ENCODE assay signal across 1 cellular context in the genomic region with DNA sequence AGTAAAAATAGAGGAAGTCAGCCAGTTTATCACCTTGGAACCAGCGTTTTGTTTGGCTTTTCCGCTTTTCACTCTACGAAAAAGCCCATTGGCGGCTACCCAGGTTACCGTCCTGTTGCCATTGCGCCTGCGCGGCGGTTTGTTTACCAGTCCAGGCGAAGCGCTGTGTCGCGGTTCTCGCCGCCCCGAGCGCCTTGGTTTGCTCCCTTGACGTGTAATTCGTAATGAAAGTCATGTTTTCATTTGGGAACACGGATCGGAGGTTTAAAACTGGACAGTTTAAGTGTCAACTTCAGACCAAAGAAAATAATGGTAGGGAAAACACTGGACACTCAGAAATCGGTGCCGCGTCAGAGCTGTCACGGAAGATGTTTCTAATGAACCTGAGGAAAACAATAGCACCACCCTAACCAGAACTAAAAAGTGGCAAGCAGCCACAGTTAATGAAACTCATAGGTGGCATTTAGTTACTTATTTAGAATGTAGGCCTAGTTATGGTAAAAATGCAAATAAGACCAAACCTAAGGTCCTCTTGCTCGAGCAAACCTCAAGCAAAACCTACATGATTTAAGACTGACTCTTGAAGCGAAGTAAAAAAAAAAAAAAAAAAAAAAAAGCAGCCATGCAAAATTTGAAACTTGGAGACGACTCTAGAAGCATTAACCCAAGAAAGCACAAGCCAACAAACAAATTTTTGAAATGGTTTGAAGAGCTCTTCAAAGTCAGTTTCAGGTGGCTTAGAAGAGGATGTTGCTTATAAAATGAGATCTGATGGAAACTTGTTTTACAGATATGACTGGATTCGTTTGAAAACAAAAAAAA.
A peak's percentile ranks its signal among the peaks of the same experiment; 100 is the strongest.
TF ChIP-seq lines count a peak whose summit lies in the region.

No MANE protein-coding gene starts in this region.

TF ChIP-seq in HepG2, 621 proteins besides CTCF, POLR2A, EP300 and RAD21 (continued from another document and continues in another):
- no peak for TF ChIP-seq POGZ (CRISPR knock-in tag; IDR thresholded peaks at IDR 0.05)
- TF ChIP-seq PAWR (CRISPR knock-in tag; IDR thresholded peaks at IDR 0.05; ENCODE audit: borderline replicate concordance): no peak
- peak; percentile 71 for TF ChIP-seq SAP130 (CRISPR knock-in tag; IDR thresholded peaks at IDR 0.05; ENCODE audit: low read depth)
- TF ChIP-seq FOSL1 (CRISPR knock-in tag; IDR thresholded peaks at IDR 0.05; ENCODE audit: borderline replicate concordance): no peak
- no peak for TF ChIP-seq RCOR2 (CRISPR knock-in tag; IDR thresholded peaks at IDR 0.05)
- no peak for TF ChIP-seq FOXK2 (IDR thresholded peaks at IDR 0.05)
- no peak for TF ChIP-seq NR2F1 (CRISPR knock-in tag; IDR thresholded peaks at IDR 0.05)
- no peak for TF ChIP-seq ZBTB1 (CRISPR knock-in tag; IDR thresholded peaks at IDR 0.05; ENCODE audit: borderline replicate concordance)
- TF ChIP-seq MXI1 (IDR thresholded peaks at IDR 0.05; ENCODE audit: borderline replicate concordance, low read depth, low read length): peak; percentile 49; the same call in 1 of the 3 replicates
- no peak for TF ChIP-seq ZNF30 (CRISPR knock-in tag; IDR thresholded peaks at IDR 0.05)
- TF ChIP-seq, protein P1, sequence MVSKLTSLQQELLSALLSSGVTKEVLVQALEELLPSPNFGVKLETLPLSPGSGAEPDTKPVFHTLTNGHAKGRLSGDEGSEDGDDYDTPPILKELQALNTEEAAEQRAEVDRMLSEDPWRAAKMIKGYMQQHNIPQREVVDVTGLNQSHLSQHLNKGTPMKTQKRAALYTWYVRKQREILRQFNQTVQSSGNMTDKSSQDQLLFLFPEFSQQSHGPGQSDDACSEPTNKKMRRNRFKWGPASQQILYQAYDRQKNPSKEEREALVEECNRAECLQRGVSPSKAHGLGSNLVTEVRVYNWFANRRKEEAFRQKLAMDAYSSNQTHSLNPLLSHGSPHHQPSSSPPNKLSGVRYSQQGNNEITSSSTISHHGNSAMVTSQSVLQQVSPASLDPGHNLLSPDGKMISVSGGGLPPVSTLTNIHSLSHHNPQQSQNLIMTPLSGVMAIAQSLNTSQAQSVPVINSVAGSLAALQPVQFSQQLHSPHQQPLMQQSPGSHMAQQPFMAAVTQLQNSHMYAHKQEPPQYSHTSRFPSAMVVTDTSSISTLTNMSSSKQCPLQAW (CRISPR knock-in tag; IDR thresholded peaks at IDR 0.05): no peak
- TF ChIP-seq ZNF180 (CRISPR knock-in tag; IDR thresholded peaks at IDR 0.05; ENCODE audit: borderline replicate concordance, low read depth): no peak
- TF ChIP-seq, protein P2, sequence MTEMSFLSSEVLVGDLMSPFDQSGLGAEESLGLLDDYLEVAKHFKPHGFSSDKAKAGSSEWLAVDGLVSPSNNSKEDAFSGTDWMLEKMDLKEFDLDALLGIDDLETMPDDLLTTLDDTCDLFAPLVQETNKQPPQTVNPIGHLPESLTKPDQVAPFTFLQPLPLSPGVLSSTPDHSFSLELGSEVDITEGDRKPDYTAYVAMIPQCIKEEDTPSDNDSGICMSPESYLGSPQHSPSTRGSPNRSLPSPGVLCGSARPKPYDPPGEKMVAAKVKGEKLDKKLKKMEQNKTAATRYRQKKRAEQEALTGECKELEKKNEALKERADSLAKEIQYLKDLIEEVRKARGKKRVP (CRISPR knock-in tag; IDR thresholded peaks at IDR 0.05): no peak
- TF ChIP-seq FLYWCH1 (CRISPR knock-in tag; IDR thresholded peaks at IDR 0.05): no peak
- TF ChIP-seq, protein P3, sequence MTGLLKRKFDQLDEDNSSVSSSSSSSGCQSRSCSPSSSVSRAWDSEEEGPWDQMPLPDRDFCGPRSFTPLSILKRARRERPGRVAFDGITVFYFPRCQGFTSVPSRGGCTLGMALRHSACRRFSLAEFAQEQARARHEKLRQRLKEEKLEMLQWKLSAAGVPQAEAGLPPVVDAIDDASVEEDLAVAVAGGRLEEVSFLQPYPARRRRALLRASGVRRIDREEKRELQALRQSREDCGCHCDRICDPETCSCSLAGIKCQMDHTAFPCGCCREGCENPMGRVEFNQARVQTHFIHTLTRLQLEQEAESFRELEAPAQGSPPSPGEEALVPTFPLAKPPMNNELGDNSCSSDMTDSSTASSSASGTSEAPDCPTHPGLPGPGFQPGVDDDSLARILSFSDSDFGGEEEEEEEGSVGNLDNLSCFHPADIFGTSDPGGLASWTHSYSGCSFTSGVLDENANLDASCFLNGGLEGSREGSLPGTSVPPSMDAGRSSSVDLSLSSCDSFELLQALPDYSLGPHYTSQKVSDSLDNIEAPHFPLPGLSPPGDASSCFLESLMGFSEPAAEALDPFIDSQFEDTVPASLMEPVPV (CRISPR knock-in tag; IDR thresholded peaks at IDR 0.05): no peak
- no peak for TF ChIP-seq ZMYM3 (CRISPR knock-in tag; IDR thresholded peaks at IDR 0.05)
- TF ChIP-seq RFXANK (CRISPR knock-in tag; IDR thresholded peaks at IDR 0.05): no peak
- TF ChIP-seq TAF15 (IDR thresholded peaks at IDR 0.05; ENCODE audit: low read depth, low read length, poor library complexity, severe bottlenecking): no peak
- TF ChIP-seq, protein P4, sequence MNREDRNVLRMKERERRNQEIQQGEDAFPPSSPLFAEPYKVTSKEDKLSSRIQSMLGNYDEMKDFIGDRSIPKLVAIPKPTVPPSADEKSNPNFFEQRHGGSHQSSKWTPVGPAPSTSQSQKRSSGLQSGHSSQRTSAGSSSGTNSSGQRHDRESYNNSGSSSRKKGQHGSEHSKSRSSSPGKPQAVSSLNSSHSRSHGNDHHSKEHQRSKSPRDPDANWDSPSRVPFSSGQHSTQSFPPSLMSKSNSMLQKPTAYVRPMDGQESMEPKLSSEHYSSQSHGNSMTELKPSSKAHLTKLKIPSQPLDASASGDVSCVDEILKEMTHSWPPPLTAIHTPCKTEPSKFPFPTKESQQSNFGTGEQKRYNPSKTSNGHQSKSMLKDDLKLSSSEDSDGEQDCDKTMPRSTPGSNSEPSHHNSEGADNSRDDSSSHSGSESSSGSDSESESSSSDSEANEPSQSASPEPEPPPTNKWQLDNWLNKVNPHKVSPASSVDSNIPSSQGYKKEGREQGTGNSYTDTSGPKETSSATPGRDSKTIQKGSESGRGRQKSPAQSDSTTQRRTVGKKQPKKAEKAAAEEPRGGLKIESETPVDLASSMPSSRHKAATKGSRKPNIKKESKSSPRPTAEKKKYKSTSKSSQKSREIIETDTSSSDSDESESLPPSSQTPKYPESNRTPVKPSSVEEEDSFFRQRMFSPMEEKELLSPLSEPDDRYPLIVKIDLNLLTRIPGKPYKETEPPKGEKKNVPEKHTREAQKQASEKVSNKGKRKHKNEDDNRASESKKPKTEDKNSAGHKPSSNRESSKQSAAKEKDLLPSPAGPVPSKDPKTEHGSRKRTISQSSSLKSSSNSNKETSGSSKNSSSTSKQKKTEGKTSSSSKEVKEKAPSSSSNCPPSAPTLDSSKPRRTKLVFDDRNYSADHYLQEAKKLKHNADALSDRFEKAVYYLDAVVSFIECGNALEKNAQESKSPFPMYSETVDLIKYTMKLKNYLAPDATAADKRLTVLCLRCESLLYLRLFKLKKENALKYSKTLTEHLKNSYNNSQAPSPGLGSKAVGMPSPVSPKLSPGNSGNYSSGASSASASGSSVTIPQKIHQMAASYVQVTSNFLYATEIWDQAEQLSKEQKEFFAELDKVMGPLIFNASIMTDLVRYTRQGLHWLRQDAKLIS (CRISPR knock-in tag; IDR thresholded peaks at IDR 0.05): no peak
- no peak for TF ChIP-seq ZNF136 (CRISPR knock-in tag; IDR thresholded peaks at IDR 0.05; ENCODE audit: low read depth)
- no peak for TF ChIP-seq TP53 (CRISPR knock-in tag; conservative IDR thresholded peaks at IDR 0.05)
- no peak for TF ChIP-seq NFE2 (CRISPR knock-in tag; IDR thresholded peaks at IDR 0.05)
- TF ChIP-seq MED1 (CRISPR knock-in tag; IDR thresholded peaks at IDR 0.05): peak; percentile 46; the same call in 1 of the 2 replicates
- TF ChIP-seq, protein P5, sequence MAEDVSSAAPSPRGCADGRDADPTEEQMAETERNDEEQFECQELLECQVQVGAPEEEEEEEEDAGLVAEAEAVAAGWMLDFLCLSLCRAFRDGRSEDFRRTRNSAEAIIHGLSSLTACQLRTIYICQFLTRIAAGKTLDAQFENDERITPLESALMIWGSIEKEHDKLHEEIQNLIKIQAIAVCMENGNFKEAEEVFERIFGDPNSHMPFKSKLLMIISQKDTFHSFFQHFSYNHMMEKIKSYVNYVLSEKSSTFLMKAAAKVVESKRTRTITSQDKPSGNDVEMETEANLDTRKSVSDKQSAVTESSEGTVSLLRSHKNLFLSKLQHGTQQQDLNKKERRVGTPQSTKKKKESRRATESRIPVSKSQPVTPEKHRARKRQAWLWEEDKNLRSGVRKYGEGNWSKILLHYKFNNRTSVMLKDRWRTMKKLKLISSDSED (CRISPR knock-in tag; IDR thresholded peaks at IDR 0.05): no peak
- no peak for TF ChIP-seq ZNF746 (CRISPR knock-in tag; IDR thresholded peaks at IDR 0.05)
- TF ChIP-seq ZIK1 (CRISPR knock-in tag; IDR thresholded peaks at IDR 0.05; ENCODE audit: borderline replicate concordance, low read depth): no peak
- peak; percentile 27; the same call in 1 of the 2 replicates for TF ChIP-seq ZNF772 (CRISPR knock-in tag; IDR thresholded peaks at IDR 0.05)
- TF ChIP-seq, protein P6, sequence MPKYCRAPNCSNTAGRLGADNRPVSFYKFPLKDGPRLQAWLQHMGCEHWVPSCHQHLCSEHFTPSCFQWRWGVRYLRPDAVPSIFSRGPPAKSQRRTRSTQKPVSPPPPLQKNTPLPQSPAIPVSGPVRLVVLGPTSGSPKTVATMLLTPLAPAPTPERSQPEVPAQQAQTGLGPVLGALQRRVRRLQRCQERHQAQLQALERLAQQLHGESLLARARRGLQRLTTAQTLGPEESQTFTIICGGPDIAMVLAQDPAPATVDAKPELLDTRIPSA (CRISPR knock-in tag; IDR thresholded peaks at IDR 0.05; ENCODE audit: borderline replicate concordance): no peak
- TF ChIP-seq SOX6 (IDR thresholded peaks at IDR 0.05): no peak
- peak; percentile 31 for TF ChIP-seq SOX6 (CRISPR knock-in tag; IDR thresholded peaks at IDR 0.05)
- TF ChIP-seq, protein P7, sequence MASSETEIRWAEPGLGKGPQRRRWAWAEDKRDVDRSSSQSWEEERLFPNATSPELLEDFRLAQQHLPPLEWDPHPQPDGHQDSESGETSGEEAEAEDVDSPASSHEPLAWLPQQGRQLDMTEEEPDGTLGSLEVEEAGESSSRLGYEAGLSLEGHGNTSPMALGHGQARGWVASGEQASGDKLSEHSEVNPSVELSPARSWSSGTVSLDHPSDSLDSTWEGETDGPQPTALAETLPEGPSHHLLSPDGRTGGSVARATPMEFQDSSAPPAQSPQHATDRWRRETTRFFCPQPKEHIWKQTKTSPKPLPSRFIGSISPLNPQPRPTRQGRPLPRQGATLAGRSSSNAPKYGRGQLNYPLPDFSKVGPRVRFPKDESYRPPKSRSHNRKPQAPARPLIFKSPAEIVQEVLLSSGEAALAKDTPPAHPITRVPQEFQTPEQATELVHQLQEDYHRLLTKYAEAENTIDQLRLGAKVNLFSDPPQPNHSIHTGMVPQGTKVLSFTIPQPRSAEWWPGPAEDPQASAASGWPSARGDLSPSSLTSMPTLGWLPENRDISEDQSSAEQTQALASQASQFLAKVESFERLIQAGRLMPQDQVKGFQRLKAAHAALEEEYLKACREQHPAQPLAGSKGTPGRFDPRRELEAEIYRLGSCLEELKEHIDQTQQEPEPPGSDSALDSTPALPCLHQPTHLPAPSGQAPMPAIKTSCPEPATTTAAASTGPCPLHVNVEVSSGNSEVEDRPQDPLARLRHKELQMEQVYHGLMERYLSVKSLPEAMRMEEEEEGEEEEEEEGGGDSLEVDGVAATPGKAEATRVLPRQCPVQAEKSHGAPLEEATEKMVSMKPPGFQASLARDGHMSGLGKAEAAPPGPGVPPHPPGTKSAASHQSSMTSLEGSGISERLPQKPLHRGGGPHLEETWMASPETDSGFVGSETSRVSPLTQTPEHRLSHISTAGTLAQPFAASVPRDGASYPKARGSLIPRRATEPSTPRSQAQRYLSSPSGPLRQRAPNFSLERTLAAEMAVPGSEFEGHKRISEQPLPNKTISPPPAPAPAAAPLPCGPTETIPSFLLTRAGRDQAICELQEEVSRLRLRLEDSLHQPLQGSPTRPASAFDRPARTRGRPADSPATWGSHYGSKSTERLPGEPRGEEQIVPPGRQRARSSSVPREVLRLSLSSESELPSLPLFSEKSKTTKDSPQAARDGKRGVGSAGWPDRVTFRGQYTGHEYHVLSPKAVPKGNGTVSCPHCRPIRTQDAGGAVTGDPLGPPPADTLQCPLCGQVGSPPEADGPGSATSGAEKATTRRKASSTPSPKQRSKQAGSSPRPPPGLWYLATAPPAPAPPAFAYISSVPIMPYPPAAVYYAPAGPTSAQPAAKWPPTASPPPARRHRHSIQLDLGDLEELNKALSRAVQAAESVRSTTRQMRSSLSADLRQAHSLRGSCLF (CRISPR knock-in tag; IDR thresholded peaks at IDR 0.05; ENCODE audit: borderline replicate concordance): no peak
- TF ChIP-seq ZBTB7B (CRISPR knock-in tag; IDR thresholded peaks at IDR 0.05): no peak
- no peak for TF ChIP-seq BHLHE40 (IDR thresholded peaks at IDR 0.05; ENCODE audit: low read length)
- TF ChIP-seq KAT2B (IDR thresholded peaks at IDR 0.05; ENCODE audit: borderline replicate concordance, low read depth, low read length): no peak
- TF ChIP-seq, protein P8, sequence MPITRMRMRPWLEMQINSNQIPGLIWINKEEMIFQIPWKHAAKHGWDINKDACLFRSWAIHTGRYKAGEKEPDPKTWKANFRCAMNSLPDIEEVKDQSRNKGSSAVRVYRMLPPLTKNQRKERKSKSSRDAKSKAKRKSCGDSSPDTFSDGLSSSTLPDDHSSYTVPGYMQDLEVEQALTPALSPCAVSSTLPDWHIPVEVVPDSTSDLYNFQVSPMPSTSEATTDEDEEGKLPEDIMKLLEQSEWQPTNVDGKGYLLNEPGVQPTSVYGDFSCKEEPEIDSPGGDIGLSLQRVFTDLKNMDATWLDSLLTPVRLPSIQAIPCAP (CRISPR knock-in tag; IDR thresholded peaks at IDR 0.05; ENCODE audit: low read depth): no peak
- TF ChIP-seq MEF2D (CRISPR knock-in tag; IDR thresholded peaks at IDR 0.05): 0 out of 2 replicates have a peak, but pooled peaks have one; percentile 41
- TF ChIP-seq REXO4 (CRISPR knock-in tag; IDR thresholded peaks at IDR 0.05; ENCODE audit: borderline replicate concordance): no peak
- TF ChIP-seq FIP1L1 (IDR thresholded peaks at IDR 0.05; ENCODE audit: borderline replicate concordance, insufficient read depth, low read depth, low read length): no peak
- TF ChIP-seq RBFOX2 (IDR thresholded peaks at IDR 0.05; ENCODE audit: low read depth, low read length): peak; percentile 60; the same call in 1 of the 2 replicates
- TF ChIP-seq ZSCAN30 (CRISPR knock-in tag; IDR thresholded peaks at IDR 0.05): no peak
- TF ChIP-seq, protein P9, sequence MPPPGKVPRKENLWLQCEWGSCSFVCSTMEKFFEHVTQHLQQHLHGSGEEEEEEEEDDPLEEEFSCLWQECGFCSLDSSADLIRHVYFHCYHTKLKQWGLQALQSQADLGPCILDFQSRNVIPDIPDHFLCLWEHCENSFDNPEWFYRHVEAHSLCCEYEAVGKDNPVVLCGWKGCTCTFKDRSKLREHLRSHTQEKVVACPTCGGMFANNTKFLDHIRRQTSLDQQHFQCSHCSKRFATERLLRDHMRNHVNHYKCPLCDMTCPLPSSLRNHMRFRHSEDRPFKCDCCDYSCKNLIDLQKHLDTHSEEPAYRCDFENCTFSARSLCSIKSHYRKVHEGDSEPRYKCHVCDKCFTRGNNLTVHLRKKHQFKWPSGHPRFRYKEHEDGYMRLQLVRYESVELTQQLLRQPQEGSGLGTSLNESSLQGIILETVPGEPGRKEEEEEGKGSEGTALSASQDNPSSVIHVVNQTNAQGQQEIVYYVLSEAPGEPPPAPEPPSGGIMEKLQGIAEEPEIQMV (CRISPR knock-in tag; IDR thresholded peaks at IDR 0.05; ENCODE audit: low read depth): no peak
- no peak for TF ChIP-seq ZNF510 (CRISPR knock-in tag; IDR thresholded peaks at IDR 0.05; ENCODE audit: low read depth)
- TF ChIP-seq DNMT3B (CRISPR knock-in tag; conservative IDR thresholded peaks at IDR 0.05): no peak
- TF ChIP-seq SYNCRIP (IDR thresholded peaks at IDR 0.05; ENCODE audit: insufficient read depth, low read depth, low read length): no peak
